In genomic region chr2:45055261-45055660, GRCh38 we compare ENCODE assay signal across 15 cellular contexts. TPM values are rescaled to one million over a fixed set of nuclear protein-coding genes. Genes with fewer than 3 reads are reported as not detected.
"Had no signal": no experiment of that assay in that cellular context is flagged by ENCODE, and none has a peak within 500 bp of the region (broad histone marks: within the 10 kb centered on the region; RNA-seq: fewer than 3 reads in every experiment).

No MANE protein-coding gene starts in this region.

- H3K36me3 ChIP-seq: brain microvascular endothelial cell, left lung, neutrophil, suprapubic skin had no signal

- H3K9me3 ChIP-seq: left lung, neutrophil, suprapubic skin had no signal

- H3K79me2 ChIP-seq: hepatocyte had no signal

- H2AFZ ChIP-seq: hepatocyte had no signal

- H3K4me2 ChIP-seq: hepatocyte had no signal

- H3K4me1 ChIP-seq: left lung, suprapubic skin had no signal

- H3K4me3 ChIP-seq: hepatocyte, left lung, suprapubic skin had no signal

- H3K27ac ChIP-seq: brain microvascular endothelial cell, hepatocyte, left lung, neutrophil, suprapubic skin had no signal

- H3K27me3 ChIP-seq: brain microvascular endothelial cell, hepatocyte, neutrophil had no signal

- DNase-seq: activated CD4-positive, alpha-beta T cell treated with anti-CD3 and anti-CD28 coated beads for 1 hour; activated CD4-positive, alpha-beta T cell treated with anti-CD3 and anti-CD28 coated beads, Interleukin-2, amount 50 U/mL, for 48 hours; activated naive CD4-positive, alpha-beta T cell treated with Interleukin-2 at 50 U/mL for 16 hours; anterior cingulate cortex; brain microvascular endothelial cell; effector memory CD4-positive, alpha-beta T cell; islet precursor cell; mammary epithelial cell; trophoblast cell had no signal

- ATAC-seq: activated T-helper 17 cell treated with anti-CD3 and anti-CD28 coated beads, Interleukin-2, amount 50 U/mL, for 72 hours; left lung; sciatic nerve had no signal

RNA-seq across cellular contexts. Expression of gene SIX2, which starts 46.0 kb away (rescaled TPM):
- total RNA-seq: activated T-helper 17 cell treated with anti-CD3 and anti-CD28 coated beads, Interleukin-2, amount 50 U/mL, for 72 hours; mammary epithelial cell had no signal
